14 cellular contexts compared by ENCODE assay signal in the genomic region with DNA sequence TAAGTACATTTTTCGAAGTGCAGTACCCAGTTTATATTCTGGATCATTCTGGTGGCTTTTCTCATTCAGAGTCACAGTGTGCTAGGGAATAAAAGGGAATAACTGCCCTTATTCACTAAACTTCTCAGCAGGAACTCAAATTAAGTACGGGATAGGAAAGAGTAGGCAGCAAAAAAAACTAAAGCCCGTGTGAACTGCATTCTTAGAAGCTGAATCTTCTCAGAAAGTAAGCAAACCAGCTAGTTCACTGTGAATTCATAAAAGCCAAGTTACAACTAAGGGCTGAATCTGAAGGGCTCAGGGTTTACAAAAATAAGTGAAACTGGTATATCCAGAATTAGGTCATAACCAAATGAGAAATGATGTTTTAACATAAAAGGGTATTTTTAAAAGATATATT. TPM values are rescaled to one million over a fixed set of nuclear protein-coding genes. Genes with fewer than 3 reads are reported as not detected.
DNase-seq lines count a peak whose midpoint lies in the region; ATAC-seq, FAIRE-seq and TF ChIP-seq lines count a peak whose summit lies in the region.
"Had no signal": no experiment of that assay in that cellular context is flagged by ENCODE, and none has a peak within 500 bp of the region (broad histone marks: within the 10 kb centered on the region; RNA-seq: fewer than 3 reads in every experiment).

No MANE protein-coding gene starts in this region.

- POLR2A ChIA-PET in CD4-positive, alpha-beta T cell (lab: Charles Lee): interaction anchor here (0.6 to 2.0 kb wide), 4 partner anchors 9 to 207 kb away, joined by 3 to 10 read pairs (median 4); a partner anchor contains a TSS
- POLR2A ChIA-PET in K562 (lab: Yijun Ruan, JAX): interaction anchor here (0.8 to 1.5 kb wide), 4 partner anchors 13 to 21 kb away, joined by 3 to 4 read pairs (median 4); no protein-coding TSS in a partner anchor

- TF ChIP-seq CTCF in CD4-positive, alpha-beta T cell (IDR thresholded peaks at IDR 0.05): no peak
- TF ChIP-seq CTCF in HFFc6 (IDR thresholded peaks at IDR 0.05) (no peak), K562 (IDR thresholded peaks at IDR 0.05 in 2 of 3, conservative IDR thresholded peaks at IDR 0.05 in 1 of 3; ENCODE audit: insufficient read depth in 2 of 3, low read depth in 1 of 3, low read length in 3 of 3) (no peak)

- BruUV-seq in K562 (replicated peaks; lab: Mats Ljungman, UMichigan): no TSS peak

- no peaks in the 10 kb centered on the region for H3K9me1 ChIP-seq in K562 (ENCODE audit: control insufficient read depth, insufficient read depth, low read length)

- DNase-seq in CD4-positive, alpha-beta T cell: no peak
- DNase-seq in HFFc6: peak; percentile 38
- DNase-seq in K562 (ENCODE audit: extremely low read depth in 1 of 4, low spot score in 3 of 4): no peak
- peak; percentile 7 for DNase-seq in myocyte (ENCODE audit: low read depth)
- no peak for DNase-seq in NCI-H2029 (lab: John Stamatoyannopoulos, UW)
- DNase-seq in NCI-H2227 (lab: John Stamatoyannopoulos, UW; ENCODE audit: unreplicated experiment): no peak
- no peak for DNase-seq in left colon
- DNase-seq: activated CD4-positive, alpha-beta T cell treated with anti-CD3 and anti-CD28 coated beads, Interleukin-2, amount 50 U/mL, for 4 hours; mucosa of descending colon; NCI-H1417; NCI-H774; retina had no signal

- intact Hi-C loops in CD4-positive, alpha-beta T cell (cut with DNase I, micrococcal nuclease): loop anchor here in 1 of 2 experiments (10.0 kb wide), 1 partner anchor 58 kb away; no protein-coding TSS in a partner anchor
- intact Hi-C loops in K562 (cut with micrococcal nuclease) (no loop called here), left colon (cut with DNase I, micrococcal nuclease) (no loop called here)

- H3K27me3 ChIP-seq in CD4-positive, alpha-beta T cell (ENCODE audit: control insufficient read depth, insufficient read depth, low read length): no peaks in the 10 kb centered on the region
- no peaks in the 10 kb centered on the region for H3K27me3 ChIP-seq in K562 (ENCODE audit: control insufficient read depth in 2 of 2, insufficient read depth in 2 of 2, low read length in 2 of 2)
- H3K27me3 ChIP-seq: suprapubic skin had no signal

- 73% methylated on average over 3 of the region's 3 CpGs for WGBS in K562 (ENCODE audit: insufficient coverage, low coverage, missing lambda C conversion rate)

- peak overlapping the region; percentile 39 for H3K4me3 Mint-ChIP-seq in CD4-positive, alpha-beta T cell
- no peak overlapping the region for H3K4me3 Mint-ChIP-seq in HFFc6

- no peaks in the 10 kb centered on the region for H3K79me2 ChIP-seq in K562 (ENCODE audit: control insufficient read depth, insufficient read depth, low read length)

- no peak overlapping the region for H2AFZ ChIP-seq in K562 (ENCODE audit: low read depth, low read length)

- H3K36me3 ChIP-seq in K562 (ENCODE audit: control insufficient read depth, insufficient read depth, low read length): peaks cover 44% of the 10 kb centered on the region; the same call in 2 of the 3 replicates

- ATAC-seq in CD4-positive, alpha-beta T cell (ENCODE audit: poor library complexity): no peak
- ATAC-seq in K562 (no peak), HG03378 (IDR thresholded peaks at IDR 0.05; ENCODE audit: unreplicated experiment) (no peak), left colon (no peak)
- ATAC-seq: mucosa of descending colon had no signal

- peak overlapping the region; percentile 100 for H3K27ac Mint-ChIP-seq in CD4-positive, alpha-beta T cell
- H3K27ac Mint-ChIP-seq in HFFc6: peak overlapping the region; percentile 60

- no peak for TF ChIP-seq POLR2A in K562 (conservative IDR thresholded peaks at IDR 0.05)

- H3K4me3 ChIP-seq in K562: no peak overlapping the region
- H3K4me3 ChIP-seq: mucosa of descending colon, suprapubic skin had no signal

- no peak overlapping the region for H3K9ac ChIP-seq in K562 (ENCODE audit: insufficient read depth in 1 of 2, low read depth in 2 of 2, low read length in 2 of 2)

- H3K9me3 ChIP-seq in CD4-positive, alpha-beta T cell (ENCODE audit: control insufficient read depth, low read length): no peaks in the 10 kb centered on the region
- no peaks in the 10 kb centered on the region for H3K9me3 ChIP-seq in K562 (replicated peaks; ENCODE audit: control insufficient read depth, insufficient read depth, low read depth, low read length)
- H3K9me3 ChIP-seq: mucosa of descending colon, suprapubic skin had no signal

- CTCF ChIA-PET in CD4-positive, alpha-beta T cell (lab: Charles Lee): interaction anchor here (4.8 kb wide), 1 partner anchor 22 kb away, joined by 35 read pairs; a partner anchor contains a TSS
- CTCF ChIA-PET in K562 (lab: Yijun Ruan, JAX; ENCODE audit: low intra/inter-chr PET ratio): no interaction called here

- no peak overlapping the region for H3K4me2 ChIP-seq in K562 (ENCODE audit: insufficient read depth, low read length)

- no peak for TF ChIP-seq EP300 in K562 (IDR thresholded peaks at IDR 0.05; ENCODE audit: low read length)

- H3K4me1 Mint-ChIP-seq in CD4-positive, alpha-beta T cell (ENCODE audit: low read depth): peaks cover 44% of the 10 kb centered on the region
- peaks cover 39% of the 10 kb centered on the region for H3K4me1 Mint-ChIP-seq in HFFc6 (ENCODE audit: low read depth)

- H3K4me1 ChIP-seq in K562 (replicated peaks in 1 of 2; ENCODE audit: control insufficient read depth in 2 of 2, insufficient read depth in 2 of 2, low read length in 2 of 2): peaks cover 0 to 21% of the 10 kb centered on the region in 2 experiments; a peak in 4 of 5 replicates
- H3K4me1 ChIP-seq: suprapubic skin had no signal

- TF ChIP-seq RAD21 in K562 (CRISPR knock-in tag; conservative IDR thresholded peaks at IDR 0.05 in 1 of 2, IDR thresholded peaks at IDR 0.05 in 1 of 2): no peak

- in situ Hi-C loops in K562 (cut with MboI): no loop called here

- FAIRE-seq in K562 (lab: Jason Lieb, UNC): no peak

- H3K36me3 Mint-ChIP-seq in CD4-positive, alpha-beta T cell (ENCODE audit: low read depth): peaks cover 69% of the 10 kb centered on the region
- H3K36me3 Mint-ChIP-seq in HFFc6 (ENCODE audit: low read depth): peaks cover 14% of the 10 kb centered on the region

- no peaks in the 10 kb centered on the region for H3K9me3 Mint-ChIP-seq in CD4-positive, alpha-beta T cell
- H3K9me3 Mint-ChIP-seq in HFFc6: no peaks in the 10 kb centered on the region

- no peaks in the 10 kb centered on the region for H3K27me3 Mint-ChIP-seq in CD4-positive, alpha-beta T cell
- no peaks in the 10 kb centered on the region; the same call in none of the 2 replicates for H3K27me3 Mint-ChIP-seq in HFFc6 (ENCODE audit: insufficient read depth)

- H4K20me1 ChIP-seq in K562 (replicated peaks; ENCODE audit: control insufficient read depth, insufficient read depth, low read length): no peaks in the 10 kb centered on the region

- H3K27ac ChIP-seq in CD4-positive, alpha-beta T cell (ENCODE audit: low read depth, low read length): no peak overlapping the region
- peak overlapping the region; percentile 54; the same call in 1 of the 3 replicates for H3K27ac ChIP-seq in K562 (ENCODE audit: extremely low read depth, low read depth, low read length)
- H3K27ac ChIP-seq: suprapubic skin had no signal

RNA-seq across cellular contexts. Expression of a gene that starts 22.0 kb away (rescaled TPM):
- 10 to 100 TPM; 56.2 to 63.6 TPM for total RNA-seq in CD4-positive, alpha-beta T cell
- 10 to 100 TPM; 27.7 to 33.0 (median 31.3) TPM for total RNA-seq in HFFc6 (2021; fragmentation: NEBNext Ultra II Directional; extraction: Animal tissue kit (Norgen Biotek cat#: 25700))
- total RNA-seq in K562 (2011; cell fraction: chromatin; rRNA removed; ENCODE audit: low replicate concordance): 109 and 156 TPM in 2 replicates
- total RNA-seq in K562 (2011; cell fraction: nucleolus; rRNA removed): 69.1 and 85.2 TPM in 2 replicates
- total RNA-seq in K562 (2011; cell fraction: nucleoplasm; rRNA removed): 122 and 176 TPM in 2 replicates
- total RNA-seq in K562 (2014; rRNA removed): 53.6 and 64.4 TPM in 2 replicates
- total RNA-seq in K562 (2014; rRNA removed; fragmentation: Illumina TruSeq; extraction: Trizol): 67.5 and 71.8 TPM in 2 replicates
- 51.0 and 58.7 TPM in 2 replicates for total RNA-seq in K562 (2015; rRNA removed; fragmentation: Illumina TruSeq; extraction: Trizol)
- 115 and 122 TPM in 2 replicates for total RNA-seq in K562 (2021)
- 89.2 and 108 TPM in 2 replicates for polyA plus RNA-seq in K562 (2011; rRNA removed)
- 37.6 and 47.6 TPM in 2 replicates for polyA plus RNA-seq in K562 (2011; cell fraction: cytosol; rRNA removed)
- polyA plus RNA-seq in K562 (2011; cell fraction: nucleus; rRNA removed): 109 and 157 TPM in 2 replicates
- polyA plus RNA-seq in K562 (2012): 86.3 and 96.6 TPM in 2 replicates
- 120 and 133 TPM in 2 replicates for polyA plus RNA-seq in K562 (2014; fragmentation: Illumina TruSeq; extraction: Trizol)
- 100 to 1,000 TPM; 126 to 198 TPM for polyA plus RNA-seq in K562 (2014; fragmentation: Nextera tagmentation; extraction: Ambion mirVana)
- polyA plus RNA-seq in K562 (2014; rRNA removed): 54.8 and 58.6 TPM in 2 replicates
- 138 and 184 TPM in 2 replicates for polyA minus RNA-seq in K562 (2011; rRNA and poly(A)+ RNA removed)
- 40.4 and 45.1 TPM in 2 replicates for polyA minus RNA-seq in K562 (2011; cell fraction: cytosol; rRNA and poly(A)+ RNA removed)
- 43.6 and 99.0 TPM in 2 replicates for polyA minus RNA-seq in K562 (2011; cell fraction: nucleus; rRNA and poly(A)+ RNA removed)
- 11.2 TPM in 2 replicates for total RNA-seq in myocyte
- 14.3 TPM for polyA plus RNA-seq in myocyte (2012)
- total RNA-seq in left colon: 10 to 100 TPM; 45.8 to 50.0 TPM

RNA-seq across cellular contexts. Expression of a gene that starts 22.2 kb away (rescaled TPM):
- 1 to 10 TPM; 1.1 to 1.3 TPM for total RNA-seq in CD4-positive, alpha-beta T cell
- 1 to 10 TPM; 3.1 to 8.3 (median 6.7) TPM for total RNA-seq in HFFc6 (2021; fragmentation: NEBNext Ultra II Directional; extraction: Animal tissue kit (Norgen Biotek cat#: 25700))
- total RNA-seq in K562 (2011; cell fraction: chromatin; rRNA removed; ENCODE audit: low replicate concordance): 88.1 and 106 TPM in 2 replicates
- 51.9 and 58.0 TPM in 2 replicates for total RNA-seq in K562 (2011; cell fraction: nucleolus; rRNA removed)
- 48.1 and 55.9 TPM in 2 replicates for total RNA-seq in K562 (2011; cell fraction: nucleoplasm; rRNA removed)
- total RNA-seq in K562 (2014; rRNA removed) (70.5 and 74.5 TPM in 2 replicates), K562 (2014; rRNA removed; fragmentation: Illumina TruSeq; extraction: Trizol) (66.7 and 69.9 TPM in 2 replicates), K562 (2015; rRNA removed; fragmentation: Illumina TruSeq; extraction: Trizol) (66.6 and 69.7 TPM in 2 replicates), K562 (2021) (65.8 and 72.0 TPM in 2 replicates), myocyte (0.11 and 0.42 TPM in 2 replicates), left colon (1 to 10 TPM; 1.7 to 4.3 TPM)
- polyA plus RNA-seq in K562 (2011; rRNA removed) (80.7 and 91.8 TPM in 2 replicates), K562 (2014; fragmentation: Illumina TruSeq; extraction: Trizol) (82.6 and 91.6 TPM in 2 replicates), K562 (2014; fragmentation: Nextera tagmentation; extraction: Ambion mirVana) (10 to 100 TPM; 26.4 to 46.9 TPM), K562 (2014; rRNA removed) (61.7 and 63.5 TPM in 2 replicates)
- 59.6 and 80.5 TPM in 2 replicates for polyA plus RNA-seq in K562 (2011; cell fraction: cytosol; rRNA removed)
- 53.3 and 69.5 TPM in 2 replicates for polyA plus RNA-seq in K562 (2011; cell fraction: nucleus; rRNA removed)
- 42.5 and 53.0 TPM in 2 replicates for polyA plus RNA-seq in K562 (2012)
- 103 and 109 TPM in 2 replicates for polyA minus RNA-seq in K562 (2011; rRNA and poly(A)+ RNA removed)
- 47.2 and 49.7 TPM in 2 replicates for polyA minus RNA-seq in K562 (2011; cell fraction: cytosol; rRNA and poly(A)+ RNA removed)
- polyA minus RNA-seq in K562 (2011; cell fraction: nucleus; rRNA and poly(A)+ RNA removed): 26.9 and 57.0 TPM in 2 replicates
- polyA plus RNA-seq in myocyte (2012): 0.14 TPM

Comparison
In these comparisons a context has a peak if more than half of its experiments do, and no peak if none do; other contexts are left out.
1. DNase-seq: peak in HFFc6 (single experiment) and myocyte (single experiment); none in CD4-positive, alpha-beta T cell (0 of 10), K562 (0 of 4), NCI-H2029 (single experiment), NCI-H2227 (single experiment) and left colon (0 of 2).
2. RNA of a gene that starts 22.2 kb away (total RNA-seq): 48.1 to 106 TPM in K562; 3.1 to 8.3 TPM in HFFc6, 1.7 to 4.3 TPM in left colon, 1.1 to 1.3 TPM in CD4-positive, alpha-beta T cell and 0.11 to 0.42 TPM in myocyte; every median in the first group is over 4 times any median in the second.